9 cellular contexts compared by ENCODE assay signal in genomic region chr12:89710873-89711179, GRCh38. TPM values are rescaled to one million over a fixed set of nuclear protein-coding genes. Genes with fewer than 3 reads are reported as not detected.
DNase-seq lines count a peak whose midpoint lies in the region; ATAC-seq, FAIRE-seq and TF ChIP-seq lines count a peak whose summit lies in the region.
"Had no signal": no experiment of that assay in that cellular context is flagged by ENCODE, and none has a peak within 500 bp of the region (broad histone marks: within the 10 kb centered on the region; RNA-seq: fewer than 3 reads in every experiment).

No MANE protein-coding gene starts in this region.

- CTCF ChIA-PET in activated naive CD4-positive, alpha-beta T cell treated with anti-CD3 and anti-CD28 coated beads for 36 hours (lab: Charles Lee): no interaction called here

- H3K27me3 ChIP-seq in keratinocyte (ENCODE audit: control insufficient read depth, extremely low read depth, insufficient read depth, low read length) (no peaks in the 10 kb centered on the region), suprapubic skin (no peaks in the 10 kb centered on the region)

- H4K20me1 ChIP-seq in keratinocyte (ENCODE audit: control insufficient read depth, extremely low read depth, insufficient read depth, low read length): no peaks in the 10 kb centered on the region

- no peak for ATAC-seq in GM18511 (IDR thresholded peaks at IDR 0.05; ENCODE audit: unreplicated experiment)

- H3K9me3 Mint-ChIP-seq in activated naive CD4-positive, alpha-beta T cell treated with anti-CD3 and anti-CD28 coated beads for 36 hours: peaks cover 15% of the 10 kb centered on the region
- peaks cover 10% of the 10 kb centered on the region for H3K9me3 Mint-ChIP-seq in activated T-helper 2 cell treated with anti-CD3 and anti-CD28 coated beads, Interferon-gamma antibody, Interleukin-2, Interleukin-4, amounts not matched to agents 10 μg/mL and 5 μg/mL and 100 μg/mL, durations not matched to agents 14 hours and 24 hours and 36 hours

- DNase-seq in activated naive CD4-positive, alpha-beta T cell treated with anti-CD3 and anti-CD28 coated beads for 36 hours: no peak
- DNase-seq in activated naive CD4-positive, alpha-beta T cell (lab: John Stamatoyannopoulos, UW): no peak
- DNase-seq in activated T-helper 2 cell treated with anti-CD3 and anti-CD28 coated beads, Interferon-gamma antibody, Interleukin-2, Interleukin-4, amounts not matched to agents 10 μg/mL and 5 μg/mL and 100 μg/mL, durations not matched to agents 14 hours and 24 hours and 36 hours (ENCODE audit: low spot score): no peak
- DNase-seq in keratinocyte (ENCODE audit: low read depth, low spot score) (no peak), suprapubic skin (ENCODE audit: low spot score in 2 of 2) (no peak), OCI-M2 (lab: John Stamatoyannopoulos, UW; ENCODE audit: unreplicated experiment) (no peak)
- DNase-seq in stimulated activated CD4-positive, alpha-beta T cell treated with anti-CD3 and anti-CD28 coated beads, Interleukin-1b, Interleukin-23, amount 100 ng/mL, for 48 hours: no peak
- DNase-seq: nucleus accumbens had no signal

- intact Hi-C loops in activated naive CD4-positive, alpha-beta T cell treated with anti-CD3 and anti-CD28 coated beads for 36 hours (cut with micrococcal nuclease): no loop called here
- intact Hi-C loops in activated T-helper 2 cell treated with anti-CD3 and anti-CD28 coated beads, Interferon-gamma antibody, Interleukin-2, Interleukin-4, amounts not matched to agents 10 μg/mL and 5 μg/mL and 100 μg/mL, durations not matched to agents 14 hours and 24 hours and 36 hours (cut with micrococcal nuclease): no loop called here

- no peak for FAIRE-seq in keratinocyte (lab: Jason Lieb, UNC)

- H3K4me1 Mint-ChIP-seq in activated naive CD4-positive, alpha-beta T cell treated with anti-CD3 and anti-CD28 coated beads for 36 hours (ENCODE audit: low read depth): peaks cover 21% of the 10 kb centered on the region
- peaks cover 28% of the 10 kb centered on the region for H3K4me1 Mint-ChIP-seq in activated T-helper 2 cell treated with anti-CD3 and anti-CD28 coated beads, Interferon-gamma antibody, Interleukin-2, Interleukin-4, amounts not matched to agents 10 μg/mL and 5 μg/mL and 100 μg/mL, durations not matched to agents 14 hours and 24 hours and 36 hours (ENCODE audit: low read depth)

- TF ChIP-seq POLR2A in suprapubic skin (IDR thresholded peaks at IDR 0.05): no peak

- H2AFZ ChIP-seq in keratinocyte (ENCODE audit: control insufficient read depth, low read length): no peak overlapping the region

- no peaks in the 10 kb centered on the region for H3K36me3 ChIP-seq in keratinocyte (ENCODE audit: control insufficient read depth in 2 of 2, extremely low read depth in 1 of 2, insufficient read depth in 2 of 2, low read length in 2 of 2)
- no peaks in the 10 kb centered on the region for H3K36me3 ChIP-seq in suprapubic skin

- 21% methylated on average over 2 of the region's 2 CpGs for WGBS in suprapubic skin

- no peaks in the 10 kb centered on the region for H3K27me3 Mint-ChIP-seq in activated naive CD4-positive, alpha-beta T cell treated with anti-CD3 and anti-CD28 coated beads for 36 hours (ENCODE audit: low read depth)
- H3K27me3 Mint-ChIP-seq in activated T-helper 2 cell treated with anti-CD3 and anti-CD28 coated beads, Interferon-gamma antibody, Interleukin-2, Interleukin-4, amounts not matched to agents 10 μg/mL and 5 μg/mL and 100 μg/mL, durations not matched to agents 14 hours and 24 hours and 36 hours (ENCODE audit: low read depth): peaks cover 43% of the 10 kb centered on the region

- peak overlapping the region in 1 of 3 experiments; percentile 91 for H3K4me3 ChIP-seq in keratinocyte (ENCODE audit: control insufficient read depth in 2 of 3, extremely low read depth in 1 of 3, insufficient read depth in 2 of 3, low read depth in 1 of 3, low read length in 3 of 3)
- H3K4me3 ChIP-seq in suprapubic skin: peak overlapping the region; percentile 81

- H3K79me2 ChIP-seq in keratinocyte (ENCODE audit: control insufficient read depth, insufficient read depth, low read length): peaks cover 25% of the 10 kb centered on the region

- H3K27ac ChIP-seq in keratinocyte (ENCODE audit: control insufficient read depth, insufficient read depth, low read length) (no peak overlapping the region), suprapubic skin (no peak overlapping the region)

- dilution Hi-C loops in keratinocyte (cut with MboI; ENCODE audit: extremely low pct_ligation_motif_present, low sequenced_read_pairs): no loop called here

- TF ChIP-seq CTCF in keratinocyte (optimal IDR thresholded peaks at IDR 0.05 in 1 of 3, IDR thresholded peaks at IDR 0.05 in 1 of 3, conservative IDR thresholded peaks at IDR 0.05 in 1 of 3; ENCODE audit: extremely low read depth in 1 of 3, insufficient read depth in 2 of 3, low read length in 3 of 3): no peak
- TF ChIP-seq CTCF in suprapubic skin (IDR thresholded peaks at IDR 0.05): no peak

- peak overlapping the region; percentile 4 for H3K4me3 Mint-ChIP-seq in activated naive CD4-positive, alpha-beta T cell treated with anti-CD3 and anti-CD28 coated beads for 36 hours
- H3K4me3 Mint-ChIP-seq in activated T-helper 2 cell treated with anti-CD3 and anti-CD28 coated beads, Interferon-gamma antibody, Interleukin-2, Interleukin-4, amounts not matched to agents 10 μg/mL and 5 μg/mL and 100 μg/mL, durations not matched to agents 14 hours and 24 hours and 36 hours (ENCODE audit: low read depth): peak overlapping the region; percentile 82

- peaks cover 10% of the 10 kb centered on the region for H3K4me1 ChIP-seq in keratinocyte (ENCODE audit: control insufficient read depth, extremely low read depth, insufficient read depth, low read length)
- H3K4me1 ChIP-seq in suprapubic skin: peaks cover 27% of the 10 kb centered on the region

- no peaks in the 10 kb centered on the region for H3K9me1 ChIP-seq in keratinocyte (ENCODE audit: control insufficient read depth, extremely low read depth, insufficient read depth, low read length)

- TF ChIP-seq EP300 in suprapubic skin (IDR thresholded peaks at IDR 0.05): no peak

- H3K27ac Mint-ChIP-seq in activated naive CD4-positive, alpha-beta T cell treated with anti-CD3 and anti-CD28 coated beads for 36 hours: no peak overlapping the region
- H3K27ac Mint-ChIP-seq in activated T-helper 2 cell treated with anti-CD3 and anti-CD28 coated beads, Interferon-gamma antibody, Interleukin-2, Interleukin-4, amounts not matched to agents 10 μg/mL and 5 μg/mL and 100 μg/mL, durations not matched to agents 14 hours and 24 hours and 36 hours: no peak overlapping the region

- peaks cover 1% of the 10 kb centered on the region for H3K36me3 Mint-ChIP-seq in activated naive CD4-positive, alpha-beta T cell treated with anti-CD3 and anti-CD28 coated beads for 36 hours (ENCODE audit: low read depth)
- peaks cover 3% of the 10 kb centered on the region for H3K36me3 Mint-ChIP-seq in activated T-helper 2 cell treated with anti-CD3 and anti-CD28 coated beads, Interferon-gamma antibody, Interleukin-2, Interleukin-4, amounts not matched to agents 10 μg/mL and 5 μg/mL and 100 μg/mL, durations not matched to agents 14 hours and 24 hours and 36 hours (ENCODE audit: low read depth)

- peak overlapping the region; percentile 94 for H3K9ac ChIP-seq in keratinocyte (ENCODE audit: control insufficient read depth, extremely low read depth, insufficient read depth, low read length)

- H3K9me3 ChIP-seq in keratinocyte (ENCODE audit: control insufficient read depth, low read depth, low read length) (peaks cover 2% of the 10 kb centered on the region), suprapubic skin (no peaks in the 10 kb centered on the region)

- peak overlapping the region; percentile 85 for H3K4me2 ChIP-seq in keratinocyte (ENCODE audit: control insufficient read depth, extremely low read depth, insufficient read depth, low read depth, low read length)

RNA-seq across cellular contexts. Expression of gene ATP2B1, which starts 2.2 kb away (rescaled TPM):
- 10 to 100 TPM; 10.8 to 13.0 TPM for total RNA-seq in activated naive CD4-positive, alpha-beta T cell treated with anti-CD3 and anti-CD28 coated beads for 36 hours
- 19.0 and 21.0 TPM in 2 replicates for total RNA-seq in activated T-helper 2 cell treated with anti-CD3 and anti-CD28 coated beads, Interferon-gamma antibody, Interleukin-2, Interleukin-4, amounts not matched to agents 10 μg/mL and 5 μg/mL and 100 μg/mL, durations not matched to agents 14 hours and 24 hours and 36 hours
- polyA plus RNA-seq in keratinocyte: 16.4 to 24.6 TPM (median 16.8 TPM) in 3 replicates
- polyA plus RNA-seq in keratinocyte (2011; ENCODE audit: low read depth): 25.9 TPM
- polyA plus RNA-seq in keratinocyte (2011; cell fraction: cytosol; rRNA removed): 7.0 and 12.9 TPM in 2 replicates
- polyA plus RNA-seq in keratinocyte (2011; cell fraction: nucleus; rRNA removed): 42.6 and 56.0 TPM in 2 replicates
- polyA plus RNA-seq in keratinocyte (2012; ENCODE audit: low replicate concordance): 19.3 and 21.5 TPM in 2 replicates
- 7.5 to 50.0 TPM (median 24.9 TPM) in 3 replicates for polyA minus RNA-seq in keratinocyte
- polyA minus RNA-seq in keratinocyte (2011; cell fraction: cytosol; rRNA and poly(A)+ RNA removed): 10.0 TPM
- 51.7 and 95.3 TPM in 2 replicates for polyA minus RNA-seq in keratinocyte (2011; cell fraction: nucleus; rRNA and poly(A)+ RNA removed)
- 10 to 100 TPM; 31.8 to 97.3 (median 74.5) TPM for total RNA-seq in suprapubic skin
